8 cellular contexts compared by ENCODE assay signal in genomic region chr14:35046751-35047536, GRCh38. TPM values are rescaled to one million over a fixed set of nuclear protein-coding genes. Genes with fewer than 3 reads are reported as not detected.
DNase-seq lines count a peak whose midpoint lies in the region; ATAC-seq, FAIRE-seq and TF ChIP-seq lines count a peak whose summit lies in the region.

No MANE protein-coding gene starts in this region.

- ATAC-seq in GM18517 (IDR thresholded peaks at IDR 0.05; ENCODE audit: unreplicated experiment) (peak; percentile 27), HG03060 (IDR thresholded peaks at IDR 0.05; ENCODE audit: low read depth, unreplicated experiment) (peak; percentile 5)

- H3K4me1 ChIP-seq in BE2C: no peaks in the 10 kb centered on the region
- peaks cover 23 to 29% of the 10 kb centered on the region in 2 donors for H3K4me1 ChIP-seq in adrenal gland (replicated peaks in 1 of 2)
- no peaks in the 10 kb centered on the region for H3K4me1 ChIP-seq in iPS DF 6.9 (ENCODE audit: control insufficient read depth, insufficient read depth, low read length)
- peaks cover 27% of the 10 kb centered on the region for H3K4me1 ChIP-seq in skeletal muscle satellite cell (ENCODE audit: control insufficient read depth, insufficient read depth, low read length)

- peak overlapping the region; percentile 97 for H3K9ac ChIP-seq in skeletal muscle satellite cell (ENCODE audit: low read depth, low read length)

- peak overlapping the region; percentile 82 for H3K4me2 ChIP-seq in skeletal muscle satellite cell (ENCODE audit: low read length)

- TF ChIP-seq CTCF in BE2C (IDR thresholded peaks at IDR 0.05; ENCODE audit: low read depth, low read length) (no peak), adrenal gland (IDR thresholded peaks at IDR 0.05) (peak in 1 of 6 experiments; percentile 13)

- no peaks in the 10 kb centered on the region for H3K27me3 ChIP-seq in BE2C
- no peaks in the 10 kb centered on the region for H3K27me3 ChIP-seq in adrenal gland
- no peaks in the 10 kb centered on the region for H3K27me3 ChIP-seq in iPS DF 6.9 (ENCODE audit: control insufficient read depth, insufficient read depth, low read length)
- no peaks in the 10 kb centered on the region for H3K27me3 ChIP-seq in skeletal muscle satellite cell (ENCODE audit: control insufficient read depth, insufficient read depth, low read length)

- TF ChIP-seq POLR2A in adrenal gland (IDR thresholded peaks at IDR 0.05): no peak
- no peak for TF ChIP-seq POLR2A in GM12891 (IDR thresholded peaks at IDR 0.05; ENCODE audit: low read depth, low read length)

- H3K27ac ChIP-seq in adrenal gland (peak overlapping the region; percentile 92 to 99 (median 98)), iPS DF 6.9 (ENCODE audit: low read length) (no peak overlapping the region)

- WGBS in adrenal gland, 4 donors: 27 to 39% (median 28%) methylated on average over 16 to 23 of the region's 23 CpGs
- WGBS in iPS DF 6.9 (ENCODE audit: insufficient coverage, insufficient read length): no CpG with 5 or more reads among the region's 23 CpGs

- DNase-seq in BE2C (no peak), NCI-H460 (ENCODE audit: extremely low read depth, low read depth) (peak; percentile 7), adrenal gland (peak in 6 of 7 donors; percentile 51 to 71 (median 62)), iPS DF 6.9 (ENCODE audit: low read depth, low spot score) (no peak), GM12891 (ENCODE audit: insufficient read length, low spot score) (no peak)

- intact Hi-C loops in adrenal gland (cut with DNase I): no loop called here

- no peak for FAIRE-seq in GM12891 (lab: Jason Lieb, UNC)

- H3K4me3 ChIP-seq in BE2C (ENCODE audit: low read depth, low read length) (peak overlapping the region; percentile 68), adrenal gland (peak overlapping the region; percentile 69 to 96 (median 89)), iPS DF 6.9 (ENCODE audit: low read length) (peak overlapping the region; percentile 90), skeletal muscle satellite cell (ENCODE audit: low read length) (peak overlapping the region; percentile 94)

- no peaks in the 10 kb centered on the region for H3K36me3 ChIP-seq in BE2C
- H3K36me3 ChIP-seq in adrenal gland (replicated peaks in 1 of 2): no peaks in the 10 kb centered on the region
- H3K36me3 ChIP-seq in iPS DF 6.9 (ENCODE audit: control insufficient read depth, insufficient read depth, low read length): no peaks in the 10 kb centered on the region
- no peaks in the 10 kb centered on the region for H3K36me3 ChIP-seq in skeletal muscle satellite cell (ENCODE audit: insufficient read depth, low read length)

- H3K9me3 ChIP-seq in BE2C: no peaks in the 10 kb centered on the region
- H3K9me3 ChIP-seq in adrenal gland (replicated peaks in 1 of 3): no peaks in the 10 kb centered on the region
- H3K9me3 ChIP-seq in iPS DF 6.9 (ENCODE audit: control insufficient read depth, insufficient read depth, low read length): no peaks in the 10 kb centered on the region
- no peaks in the 10 kb centered on the region for H3K9me3 ChIP-seq in skeletal muscle satellite cell (replicated peaks; ENCODE audit: low read length)

TF ChIP-seq in GM12891, 5 proteins besides CTCF, POLR2A, EP300 and RAD21:
- TF ChIP-seq PAX5 (IDR thresholded peaks at IDR 0.05; ENCODE audit: insufficient read depth, low read length, severe bottlenecking): no peak
- no peak for TF ChIP-seq TAF1 (IDR thresholded peaks at IDR 0.05; ENCODE audit: low read depth, low read length)
- no peak for TF ChIP-seq SPI1 (IDR thresholded peaks at IDR 0.05; ENCODE audit: low read depth, low read length)
- TF ChIP-seq POLR2AphosphoS5 (IDR thresholded peaks at IDR 0.05; ENCODE audit: low read depth, low read length): no peak

RNA-seq across cellular contexts. Expression of gene FAM177A1, which starts 0.9 kb away (rescaled TPM):
- polyA plus RNA-seq in BE2C (2012; ENCODE audit: insufficient read depth, insufficient read length, low read depth): 42.1 TPM
- 82.5 and 101 TPM in 2 replicates for total RNA-seq in NCI-H460 (2014; rRNA removed; shearing (Covaris generic))
- 27.2 and 35.3 TPM in 2 replicates for polyA plus RNA-seq in NCI-H460 (2014; cell fraction: nucleus; rRNA removed)
- total RNA-seq in adrenal gland: 10 to 100 TPM; 12.6 to 83.1 (median 44.7) TPM
- 10 to 100 TPM; 29.9 to 85.9 (median 56.8) TPM for polyA plus RNA-seq in adrenal gland
- total RNA-seq in skeletal muscle satellite cell (2012; rRNA removed): 25.6 and 41.7 TPM in 2 replicates
- 21.6 TPM for polyA plus RNA-seq in GM12891 (2012; ENCODE audit: low read depth, missing spikeins)

Comparison
In these comparisons a context has a peak if more than half of its experiments do, and no peak if none do; other contexts are left out.
1. DNase-seq: peak in NCI-H460 (single experiment) and adrenal gland (6 of 7); none in BE2C (single experiment), iPS DF 6.9 (single experiment) and GM12891 (single experiment).
2. Peak in every context shown above with its lines, with median percentiles within 50 percentile points of each other: H3K4me3 ChIP-seq.